ENCODE assay signal across 8 cellular contexts in the genomic region with DNA sequence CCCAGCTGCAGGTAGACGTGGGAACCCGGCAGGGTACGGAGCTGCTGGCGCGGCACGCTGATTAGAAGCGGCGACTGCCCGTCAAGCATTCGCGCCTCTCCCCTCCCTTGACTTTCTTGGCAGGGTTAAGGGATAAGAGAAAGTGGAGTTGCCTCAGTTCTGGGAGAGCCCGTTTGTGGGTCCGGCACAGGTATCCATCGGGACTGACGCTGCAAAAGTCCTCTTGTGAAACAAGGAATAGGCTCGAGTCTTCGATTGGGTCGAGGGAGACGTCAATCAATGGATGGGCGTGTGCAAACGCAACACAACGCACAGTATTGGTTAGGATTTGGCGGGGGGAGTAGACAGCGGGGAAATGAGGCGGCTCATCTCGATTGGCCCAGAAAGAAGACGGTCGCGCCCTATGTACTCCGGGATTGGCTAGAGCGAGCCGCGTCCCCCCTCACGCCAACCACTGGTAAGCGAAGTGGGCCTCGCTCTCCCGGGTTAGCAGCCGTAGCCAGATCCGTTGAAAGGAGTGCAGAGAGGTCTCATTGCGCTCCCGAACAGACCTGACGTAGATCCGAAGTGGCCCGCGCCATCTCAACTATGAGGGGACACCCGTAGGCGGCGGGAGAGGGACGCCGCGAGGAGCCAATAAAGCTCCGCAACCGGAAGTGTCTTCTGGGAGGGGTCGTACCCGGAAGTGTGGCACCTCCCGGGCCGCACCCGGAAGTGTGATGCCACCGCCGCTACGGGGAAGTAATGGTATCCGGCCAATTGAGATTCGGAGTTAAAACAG.
DNase-seq lines count a peak whose midpoint lies in the region; ATAC-seq and TF ChIP-seq lines count a peak whose summit lies in the region.

A gene (plus strand): TSS at position 713 of the 781 bp plus-strand sequence. CDS start 296 bp downstream, outside the sequence.

- peak; percentile 97 for ATAC-seq in stimulated activated naive CD8-positive, alpha-beta T cell treated with anti-CD3 and anti-CD28 coated beads, Interleukin-15, amount 100 ng/mL, for 72 hours

- H3K9ac ChIP-seq in ES-I3 (ENCODE audit: low read depth, low read length): peak within 1 kb of the TSS; percentile 71
- H3K9ac ChIP-seq in MM.1S (ENCODE audit: low read length): peak within 1 kb of the TSS; percentile 78

- H2AFZ ChIP-seq in MM.1S (ENCODE audit: low read length): peak within 1 kb of the TSS; percentile 83

- H3K27me3 ChIP-seq in HAP-1 (ENCODE audit: low read depth) (no peaks in the 10 kb centered on the region; the same call in 1 of the 2 replicates), MM.1S (replicated peaks; ENCODE audit: insufficient read depth, low read length) (no peaks in the 10 kb centered on the region)

- peaks cover 26% of the 10 kb centered on the region for H3K79me2 ChIP-seq in MM.1S (ENCODE audit: low read length)

- H3K36me3 ChIP-seq in ES-I3 (ENCODE audit: insufficient read depth, low read length): no peaks in the 10 kb centered on the region
- peaks cover 8% of the 10 kb centered on the region for H3K36me3 ChIP-seq in HAP-1 (replicated peaks)
- H3K36me3 ChIP-seq in MM.1S (replicated peaks; ENCODE audit: insufficient read depth, low read length): no peaks in the 10 kb centered on the region

- DNase-seq in HAP-1 (ENCODE audit: low spot score in 2 of 2) (peak; percentile 96), MM.1S (peak; percentile 91), SIG-M5 (lab: John Stamatoyannopoulos, UW) (peak; percentile 91), activated gamma-delta T cell (lab: John Stamatoyannopoulos, UW) (peak; percentile 88), fibroblast of the conjunctiva (ENCODE audit: low read depth) (peak; percentile 97), nephron progenitor cell (peak; percentile 91)
- DNase-seq in stimulated activated naive CD8-positive, alpha-beta T cell treated with anti-CD3 and anti-CD28 coated beads, Interleukin-15, amount 100 ng/mL, for 72 hours: peak; percentile 92 to 95

- in situ Hi-C loops in HAP-1 (cut with MboI; ENCODE audit: low sequenced_read_pairs): loop anchor here (25.0 kb wide), 1 partner anchor 1553 kb away; a partner anchor contains a TSS

- H3K27me3 Mint-ChIP-seq in nephron progenitor cell (ENCODE audit: low read depth, poor library complexity): peaks cover 12% of the 10 kb centered on the region
- no peaks in the 10 kb centered on the region for H3K27me3 Mint-ChIP-seq in stimulated activated naive CD8-positive, alpha-beta T cell treated with anti-CD3 and anti-CD28 coated beads, Interleukin-15, amount 100 ng/mL, for 72 hours

- H3K4me1 ChIP-seq in ES-I3 (ENCODE audit: insufficient read depth, low read length) (peaks cover 6% of the 10 kb centered on the region; the same call in 1 of the 2 replicates), HAP-1 (peaks cover 8% of the 10 kb centered on the region; the same call in 1 of the 2 replicates), MM.1S (ENCODE audit: low read length) (0 out of 2 replicates have a peak, but pooled peaks cover 6% of the 10 kb centered on the region)

- peak within 1 kb of the TSS; percentile 92 for H3K4me3 Mint-ChIP-seq in nephron progenitor cell
- H3K4me3 Mint-ChIP-seq in stimulated activated naive CD8-positive, alpha-beta T cell treated with anti-CD3 and anti-CD28 coated beads, Interleukin-15, amount 100 ng/mL, for 72 hours: peak within 1 kb of the TSS; percentile 94 to 95

- TF ChIP-seq CTCF in MM.1S (IDR thresholded peaks at IDR 0.05; ENCODE audit: low read length) (no peak), nephron progenitor cell (IDR thresholded peaks at IDR 0.05) (no peak)

- peaks cover 17% of the 10 kb centered on the region for H3K36me3 Mint-ChIP-seq in nephron progenitor cell (ENCODE audit: low read depth)

- H3K9me3 ChIP-seq in ES-I3 (ENCODE audit: control insufficient read depth, insufficient read depth, low read length) (no peaks in the 10 kb centered on the region), HAP-1 (no peaks in the 10 kb centered on the region), MM.1S (replicated peaks; ENCODE audit: insufficient read depth, low read length) (no peaks in the 10 kb centered on the region)

- H3K4me2 ChIP-seq in MM.1S (ENCODE audit: low read depth, low read length): peak within 1 kb of the TSS; percentile 66

- peak within 1 kb of the TSS; percentile 89 for H3K27ac ChIP-seq in MM.1S (ENCODE audit: low read length)

- peak within 1 kb of the TSS; percentile 98 for H3K27ac Mint-ChIP-seq in nephron progenitor cell
- peak within 1 kb of the TSS; percentile 99 to 100 for H3K27ac Mint-ChIP-seq in stimulated activated naive CD8-positive, alpha-beta T cell treated with anti-CD3 and anti-CD28 coated beads, Interleukin-15, amount 100 ng/mL, for 72 hours

- H3F3A ChIP-seq in MM.1S (ENCODE audit: insufficient read depth, low read length): no peaks in the 10 kb centered on the region

- peaks cover 32% of the 10 kb centered on the region for H3K4me1 Mint-ChIP-seq in nephron progenitor cell
- peaks cover 44% of the 10 kb centered on the region for H3K4me1 Mint-ChIP-seq in stimulated activated naive CD8-positive, alpha-beta T cell treated with anti-CD3 and anti-CD28 coated beads, Interleukin-15, amount 100 ng/mL, for 72 hours

- no peaks in the 10 kb centered on the region for H3K9me2 ChIP-seq in MM.1S (replicated peaks; ENCODE audit: insufficient read depth, low read length)

- peak within 1 kb of the TSS; percentile 69 for H3K4me3 ChIP-seq in HAP-1
- peak within 1 kb of the TSS; percentile 84 for H3K4me3 ChIP-seq in MM.1S (ENCODE audit: low read length)

- no peaks in the 10 kb centered on the region for H4K20me1 ChIP-seq in MM.1S (ENCODE audit: insufficient read depth, low read length)

- no peaks in the 10 kb centered on the region for H3K9me3 Mint-ChIP-seq in nephron progenitor cell
- H3K9me3 Mint-ChIP-seq in stimulated activated naive CD8-positive, alpha-beta T cell treated with anti-CD3 and anti-CD28 coated beads, Interleukin-15, amount 100 ng/mL, for 72 hours: peaks cover 9 to 10% of the 10 kb centered on the region in 2 donors

Comparison
In these comparisons a context has a peak if more than half of its experiments do, and no peak if none do; other contexts are left out.
1. Peak in every context shown above with its lines: DNase-seq, ATAC-seq, H3K4me3 ChIP-seq and H3K27ac ChIP-seq.